14 cellular contexts compared by ENCODE assay signal in genomic region chr3:22175899-22176298, GRCh38.
DNase-seq lines count a peak whose midpoint lies in the region; ATAC-seq, FAIRE-seq and TF ChIP-seq lines count a peak whose summit lies in the region.
"Had no signal": no experiment of that assay in that cellular context is flagged by ENCODE, and none has a peak within 500 bp of the region (broad histone marks: within the 10 kb centered on the region; RNA-seq: fewer than 3 reads in every experiment).

No MANE protein-coding gene starts in this region.

- H3K4me2 ChIP-seq in SK-N-SH = no peak overlapping the region

- POLR2A ChIA-PET in SK-N-SH (lab: Yijun Ruan, JAX) = no interaction called here

- no peaks in the 10 kb centered on the region for H3F3A ChIP-seq in SK-N-SH (replicated peaks; ENCODE audit: insufficient read depth)

- no peak overlapping the region for H3K4me3 ChIP-seq in SK-N-SH (ENCODE audit: low read depth in 2 of 2, low read length in 1 of 2)

- H3K9me2 ChIP-seq in SK-N-SH = no peaks in the 10 kb centered on the region

- TF ChIP-seq RAD21 in SK-N-SH (IDR thresholded peaks at IDR 0.05; ENCODE audit: low read length) = peak; percentile 73

- H3K27me3 ChIP-seq in SK-N-SH (ENCODE audit: insufficient read depth) = no peaks in the 10 kb centered on the region
- H3K27me3 ChIP-seq: BE2C had no signal

- TF ChIP-seq CTCF in 22Rv1 (IDR thresholded peaks at IDR 0.05) (peak; percentile 22), SK-N-SH (IDR thresholded peaks at IDR 0.05) (peak; percentile 59)

- no peak overlapping the region for H3K9ac ChIP-seq in SK-N-SH

- H3K27ac ChIP-seq in 22Rv1 (no peak overlapping the region), SK-N-SH (ENCODE audit: low read depth in 2 of 2, low read length in 1 of 2) (peak overlapping the region in 1 of 2 experiments; percentile 60; a peak in 2 of 4 replicates)
- H3K27ac ChIP-seq: HL-60 had no signal

- no peaks in the 10 kb centered on the region for H3K9me3 ChIP-seq in SK-N-SH
- H3K9me3 ChIP-seq: BE2C had no signal

- no peaks in the 10 kb centered on the region for H3K36me3 ChIP-seq in SK-N-SH (replicated peaks in 1 of 2; ENCODE audit: control insufficient read depth in 1 of 2, insufficient read depth in 2 of 2, low read length in 1 of 2)
- H3K36me3 ChIP-seq: BE2C had no signal

- H3K4me1 ChIP-seq in SK-N-SH (ENCODE audit: control insufficient read depth in 1 of 2, insufficient read depth in 2 of 2, low read depth in 1 of 2, low read length in 1 of 2) = no peaks in the 10 kb centered on the region; a peak in 2 of 4 replicates
- H3K4me1 ChIP-seq: BE2C had no signal

- 10% methylated on average over 1 of the region's 1 CpG for WGBS in SK-N-SH (ENCODE audit: low lambda C conversion rate)

- no peaks in the 10 kb centered on the region for H4K20me1 ChIP-seq in SK-N-SH (ENCODE audit: insufficient read depth)

- TF ChIP-seq EP300 in SK-N-SH (IDR thresholded peaks at IDR 0.05; ENCODE audit: borderline replicate concordance in 1 of 2, low read depth in 1 of 2, low read length in 1 of 2) = no peak

- CTCF ChIA-PET in SK-N-SH (lab: Yijun Ruan, JAX) = interaction anchor here (0.6 to 3.4 kb wide), 17 partner anchors 12 to 823 kb away, joined by 3 to 33 read pairs (median 4); no protein-coding TSS in a partner anchor

- peak; percentile 11 for DNase-seq in SK-N-SH
- no peak for DNase-seq in frontal cortex (ENCODE audit: low spot score in 2 of 2)
- no peak for DNase-seq in NOMO-1 treated with DMSO at 0.1 percent for 48 hours (lab: John Stamatoyannopoulos, UW; ENCODE audit: unreplicated experiment)
- DNase-seq in NCI-H1092 (lab: John Stamatoyannopoulos, UW) = no peak
- DNase-seq in activated effector memory CD4-positive, alpha-beta T cell treated with anti-CD3 and anti-CD28 coated beads, Interleukin-2, amount 50 U/mL, for 16 hours = no peak
- no peak for DNase-seq in nucleus accumbens (lab: John Stamatoyannopoulos, UW)
- DNase-seq: activated CD4-positive, alpha-beta T cell treated with anti-CD3 and anti-CD28 coated beads for 36 hours; BE2C; effector CD8-positive, alpha-beta T cell; EL had no signal

- no peaks in the 10 kb centered on the region for H3K79me2 ChIP-seq in SK-N-SH (ENCODE audit: insufficient read depth)

- H2AFZ ChIP-seq in SK-N-SH (ENCODE audit: low read depth) = no peak overlapping the region

- ATAC-seq in GM18511 (IDR thresholded peaks at IDR 0.05; ENCODE audit: unreplicated experiment) = peak; percentile 35
- ATAC-seq: activated CD4-positive, alpha-beta T cell treated with anti-CD3 and anti-CD28 coated beads for 36 hours had no signal

- peak; percentile 65 for FAIRE-seq in frontal cortex (lab: Jason Lieb, UNC)
- FAIRE-seq: H54 had no signal

TF ChIP-seq in SK-N-SH, 30 proteins besides CTCF, POLR2A, EP300 and RAD21:
- no peak for TF ChIP-seq FOXJ3 (CRISPR knock-in tag; IDR thresholded peaks at IDR 0.05)
- no peak for TF ChIP-seq FOXM1 (IDR thresholded peaks at IDR 0.05; ENCODE audit: low read depth)
- no peak for TF ChIP-seq REST (IDR thresholded peaks at IDR 0.05; ENCODE audit: low read depth, low read length)
- peak; percentile 38 for TF ChIP-seq SMC3 (IDR thresholded peaks at IDR 0.05; ENCODE audit: low read depth, low read length)
- no peak for TF ChIP-seq GATA2 (CRISPR knock-in tag; IDR thresholded peaks at IDR 0.05)
